In genomic region chr16:79949417-79949816, GRCh38 we compare ENCODE assay signal across 23 cellular contexts.
"Had no signal": no experiment of that assay in that cellular context is flagged by ENCODE, and none has a peak within 500 bp of the region (broad histone marks: within the 10 kb centered on the region; RNA-seq: fewer than 3 reads in every experiment).

No MANE protein-coding gene starts in this region.

- H2AFZ ChIP-seq: hepatocyte had no signal

- H3K4me1 ChIP-seq: esophagus muscularis mucosa, foreskin keratinocyte, gastroesophageal sphincter, left lung, lower lobe of right lung had no signal

- ATAC-seq: foreskin keratinocyte; gastroesophageal sphincter; heart left ventricle; left cardiac atrium; left lung; left ventricle myocardium superior; lower lobe of right lung; mucosa of descending colon; naive thymus-derived CD8-positive, alpha-beta T cell had no signal

- H3K9me3 ChIP-seq: esophagus muscularis mucosa, gastroesophageal sphincter, heart left ventricle, left lung, lower lobe of right lung, mucosa of descending colon had no signal

- H3K27me3 ChIP-seq: esophagus muscularis mucosa, foreskin keratinocyte, gastroesophageal sphincter, heart left ventricle, hepatocyte, left lung had no signal

- H3K36me3 ChIP-seq: esophagus muscularis mucosa, gastroesophageal sphincter, heart left ventricle, left lung, lower lobe of right lung had no signal

- H3K4me3 ChIP-seq: coronary artery, dorsolateral prefrontal cortex, esophagus muscularis mucosa, gastroesophageal sphincter, heart left ventricle, hepatocyte, left lung, lower lobe of right lung, mucosa of descending colon had no signal

- H3K79me2 ChIP-seq: hepatocyte had no signal

- H3K4me2 ChIP-seq: hepatocyte had no signal

- H3K27ac ChIP-seq: coronary artery, dorsolateral prefrontal cortex, esophagus muscularis mucosa, foreskin keratinocyte, gastroesophageal sphincter, heart left ventricle, hepatocyte, left lung, lower lobe of right lung had no signal

- DNase-seq: dermis blood vessel endothelial cell; dorsolateral prefrontal cortex; effector CD4-positive, alpha-beta T cell; effector memory CD4-positive, alpha-beta T cell; foreskin keratinocyte; heart left ventricle; hypothalamus; left cardiac atrium; left lung; left ventricle myocardium superior; lower lobe of right lung; mesenchymal stem cell; mucosa of descending colon; naive B cell; naive thymus-derived CD8-positive, alpha-beta T cell had no signal

- FAIRE-seq: endothelial cell of umbilical vein, frontal cortex, islet of Langerhans, keratinocyte had no signal
